ENCODE assay signal across 15 cellular contexts in the genomic region with DNA sequence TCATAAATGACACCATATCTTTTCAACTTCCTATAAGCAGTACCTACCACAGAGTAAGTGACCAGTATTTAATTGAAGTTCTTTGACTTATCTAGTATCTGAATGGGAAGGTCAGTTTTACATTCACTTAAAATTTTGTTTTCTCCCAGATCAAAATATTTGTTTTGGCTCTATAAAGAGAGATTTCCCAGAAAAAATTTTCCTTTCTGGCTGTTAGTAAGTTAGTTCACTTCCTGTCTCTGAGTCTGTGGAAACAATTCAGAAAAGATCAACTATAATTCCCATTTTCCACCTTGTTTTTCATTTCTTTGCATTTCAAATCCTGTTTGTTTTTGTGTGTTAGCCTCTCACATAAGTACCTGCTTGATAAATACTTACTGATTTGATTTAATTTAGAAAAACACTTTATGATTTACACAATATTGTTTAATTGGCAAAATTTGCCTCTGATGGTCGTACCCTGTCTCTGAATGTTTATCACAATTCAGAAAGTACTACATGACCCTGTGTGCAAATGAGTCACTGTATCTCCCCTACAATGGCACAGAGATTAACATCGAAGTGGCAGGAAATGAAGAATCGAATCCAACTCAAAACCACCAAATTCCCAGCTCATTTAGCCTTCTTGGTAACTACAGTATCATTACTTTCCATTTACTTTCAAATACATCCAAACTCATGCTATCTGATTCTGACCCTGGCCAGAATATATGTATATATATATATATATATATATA. TPM values are rescaled to one million over a fixed set of nuclear protein-coding genes. Genes with fewer than 3 reads are reported as not detected.
DNase-seq lines count a peak whose midpoint lies in the region; ATAC-seq, FAIRE-seq and TF ChIP-seq lines count a peak whose summit lies in the region.
"Had no signal": no experiment of that assay in that cellular context is flagged by ENCODE, and none has a peak within 500 bp of the region (broad histone marks: within the 10 kb centered on the region; RNA-seq: fewer than 3 reads in every experiment).

No MANE protein-coding gene starts in this region.

- peak overlapping the region; percentile 69 for H3K4me2 ChIP-seq in HepG2 (ENCODE audit: low read depth, low read length)
- H3K4me2 ChIP-seq: PC-9 had no signal

- peak overlapping the region; percentile 47 for H3K9ac ChIP-seq in HepG2 (ENCODE audit: insufficient read depth, low read depth, low read length)

- H3K9me3 ChIP-seq in HepG2 (ENCODE audit: low read length) (no peaks in the 10 kb centered on the region), small intestine (ENCODE audit: control insufficient read depth, low read depth) (no peaks in the 10 kb centered on the region)

- H3K36me3 ChIP-seq in HepG2 (replicated peaks in 1 of 2; ENCODE audit: control insufficient read depth in 1 of 2, insufficient read depth in 2 of 2, low read length in 2 of 2) (no peaks in the 10 kb centered on the region), small intestine (ENCODE audit: control insufficient read depth in 2 of 2, insufficient read depth in 2 of 2, low read length in 2 of 2) (no peaks in the 10 kb centered on the region)

- in situ Hi-C loops in HepG2 (cut with HindIII; ENCODE audit: extremely low pct_ligation_motif_present, low pct_unique_long_range_greater_than_20kb), result loop anchor here (25.0 kb wide), 1 partner anchor 477 kb away; no protein-coding TSS in a partner anchor

- WGBS in HepG2 (ENCODE audit: low lambda C conversion rate), result 13% methylated on average over 3 of the region's 3 CpGs
- WGBS in small intestine, 3 donors, result 21 to 39% (median 22%) methylated on average over 3 of the region's 3 CpGs

- no peak for TF ChIP-seq CTCF in HepG2 (CRISPR knock-in tag; IDR thresholded peaks at IDR 0.05)

- no peaks in the 10 kb centered on the region for H4K20me1 ChIP-seq in HepG2 (ENCODE audit: insufficient read depth, low read length)

- no peak for TF ChIP-seq RAD21 in HepG2 (CRISPR knock-in tag; IDR thresholded peaks at IDR 0.05)

- H2AFZ ChIP-seq in HepG2 (ENCODE audit: low read length), result peak overlapping the region; percentile 48
- H2AFZ ChIP-seq: PC-9 had no signal

- peak overlapping the region in 2 of 3 experiments; percentile 25 to 50; a peak in 3 of 6 replicates for H3K4me3 ChIP-seq in HepG2 (replicated peaks in 1 of 3; ENCODE audit: insufficient read depth in 1 of 3, low read depth in 2 of 3, low read length in 3 of 3)
- H3K4me3 ChIP-seq in small intestine (ENCODE audit: low read depth in 1 of 2, low read length in 2 of 2), result no peak overlapping the region
- H3K4me3 ChIP-seq: PC-9 had no signal

- TF ChIP-seq EP300 in HepG2 (IDR thresholded peaks at IDR 0.05; ENCODE audit: low read depth in 2 of 2, low read length in 2 of 2) (no peak), HepG2 (CRISPR knock-in tag; IDR thresholded peaks at IDR 0.05; ENCODE audit: borderline replicate concordance) (no peak)

- FAIRE-seq in H54 (lab: Jason Lieb, UNC), result peak; percentile 55
- FAIRE-seq in HepG2 (lab: Jason Lieb, UNC), result no peak
- peak; percentile 19 for FAIRE-seq in small intestine (lab: Jason Lieb, UNC)
- FAIRE-seq in GM12892 (lab: Jason Lieb, UNC), result no peak

- H3K27me3 ChIP-seq in HepG2 (ENCODE audit: control insufficient read depth in 1 of 2, insufficient read depth in 2 of 2, low read length in 2 of 2) (no peaks in the 10 kb centered on the region), small intestine (ENCODE audit: control insufficient read depth in 2 of 2, insufficient read depth in 2 of 2, low read length in 2 of 2) (no peaks in the 10 kb centered on the region)

- CTCF ChIA-PET in HepG2 (lab: Yijun Ruan, JAX; ENCODE audit: low intra/inter-chr PET ratio, low total read pairs), result no interaction called here

- H3K27ac ChIP-seq in HepG2 (ENCODE audit: extremely low read length, insufficient read depth, low read length), result peak overlapping the region; percentile 78
- peak overlapping the region in 1 of 2 donors; percentile 67 for H3K27ac ChIP-seq in small intestine (ENCODE audit: low read depth in 1 of 2, low read length in 1 of 2)
- H3K27ac ChIP-seq: PC-9 had no signal

- DNase-seq in H54 (ENCODE audit: insufficient read length, low spot score) (no peak), dermis blood vessel endothelial cell (peak; percentile 86), HepG2 (ENCODE audit: low spot score) (no peak), small intestine (no peak), SK-N-DZ (ENCODE audit: low spot score) (no peak), GM12892 (ENCODE audit: insufficient read length) (no peak), NCI-H1105 (lab: John Stamatoyannopoulos, UW) (no peak)
- DNase-seq: activated CD4-positive, alpha-beta T cell treated with anti-CD3 and anti-CD28 coated beads for 48 hours; NCI-H146; NCI-H524; PC-9; stimulated activated CD4-positive, alpha-beta T cell treated with anti-CD3 and anti-CD28 coated beads, Interleukin-1b, Interleukin-23, amount 100 ng/mL, for 48 hours; T-helper 2 cell had no signal

- H3K79me2 ChIP-seq in HepG2 (ENCODE audit: insufficient read depth, low read length), result no peaks in the 10 kb centered on the region

- no peak for TF ChIP-seq POLR2A in H54 (IDR thresholded peaks at IDR 0.05; ENCODE audit: low read depth, low read length)
- no peak for TF ChIP-seq POLR2A in HepG2 (IDR thresholded peaks at IDR 0.05; ENCODE audit: insufficient read depth in 1 of 2, low read depth in 2 of 2, low read length in 2 of 2)
- TF ChIP-seq POLR2A in GM12892 (IDR thresholded peaks at IDR 0.05; ENCODE audit: low read depth, low read length), result no peak

- intact Hi-C loops in HepG2 (cut with micrococcal nuclease; ENCODE audit: unreplicated experiment), result no loop called here

- H3K4me1 ChIP-seq in HepG2 (ENCODE audit: insufficient read depth, low read length) (peaks cover 68% of the 10 kb centered on the region), small intestine (ENCODE audit: control insufficient read depth in 2 of 2, insufficient read depth in 1 of 2, low read depth in 1 of 2, low read length in 1 of 2) (peaks cover 0 to 2% of the 10 kb centered on the region in 2 donors)

- ATAC-seq in HepG2, result no peak
- ATAC-seq in GM18858 (IDR thresholded peaks at IDR 0.05; ENCODE audit: unreplicated experiment), result no peak
- ATAC-seq: activated T-helper 17 cell treated with anti-CD3 and anti-CD28 coated beads, Interleukin-2, amount 50 U/mL, for 72 hours had no signal

- no TSS peak for BruUV-seq in HepG2 (replicated peaks; lab: Mats Ljungman, UMichigan)

- POLR2A ChIA-PET in HepG2 (lab: Yijun Ruan, JAX), result interaction anchor here (1.9 kb wide), 1 partner anchor 123 kb away, joined by 5 read pairs; a partner anchor contains a TSS

TF ChIP-seq in HepG2, 621 proteins besides CTCF, POLR2A, EP300 and RAD21:
- TF ChIP-seq SNAPC2 (CRISPR knock-in tag; IDR thresholded peaks at IDR 0.05) (no peak), FOSL2 (CRISPR knock-in tag; IDR thresholded peaks at IDR 0.05) (peak; percentile 19; the same call in 1 of the 2 replicates)

RNA-seq across cellular contexts. Expression of a gene that starts 15.4 kb away (rescaled TPM):
- total RNA-seq in dermis blood vessel endothelial cell (28.2 and 43.8 TPM in 2 replicates), HepG2 (2016; rRNA removed; fragmentation: Illumina TruSeq; extraction: Trizol) (57.8 and 82.8 TPM in 2 replicates)
- total RNA-seq in HepG2 (2016; cell fraction: cytosol; rRNA removed; fragmentation: Illumina TruSeq; extraction: Trizol; ENCODE audit: low read depth), result 50.9 and 51.4 TPM in 2 replicates
- 62.2 and 83.7 TPM in 2 replicates for total RNA-seq in HepG2 (2016; cell fraction: insoluble cytoplasmic fraction; rRNA removed; fragmentation: Illumina TruSeq; extraction: Trizol)
- 49.1 and 57.7 TPM in 2 replicates for total RNA-seq in HepG2 (2016; cell fraction: membrane; rRNA removed; fragmentation: Illumina TruSeq; extraction: Trizol)
- total RNA-seq in HepG2 (2016; cell fraction: nucleus; rRNA removed; fragmentation: Illumina TruSeq; extraction: Trizol), result 28.0 and 33.7 TPM in 2 replicates
- polyA plus RNA-seq in HepG2 (2011; rRNA removed) (33.6 and 49.4 TPM in 2 replicates), small intestine (10 to 100 TPM; 64.1 to 69.4 (median 69.1) TPM)
- 21.6 and 27.6 TPM in 2 replicates for polyA plus RNA-seq in HepG2 (2011; cell fraction: cytosol; rRNA removed)
- polyA plus RNA-seq in HepG2 (2011; cell fraction: nucleus; rRNA removed), result 8.4 and 10.6 TPM in 2 replicates
- polyA plus RNA-seq in HepG2 (2012), result 30.8 and 45.7 TPM in 2 replicates
- 27.1 and 27.6 TPM in 2 replicates for polyA plus RNA-seq in HepG2 (2016; cell fraction: cytosol; fragmentation: Illumina TruSeq; extraction: Trizol; ENCODE audit: low read depth)
- polyA plus RNA-seq in HepG2 (2016; cell fraction: insoluble cytoplasmic fraction; fragmentation: Illumina TruSeq; extraction: Trizol; ENCODE audit: low read depth), result 122 and 132 TPM in 2 replicates
- polyA plus RNA-seq in HepG2 (2016; cell fraction: membrane; fragmentation: Illumina TruSeq; extraction: Trizol; ENCODE audit: low read depth), result 34.6 and 41.1 TPM in 2 replicates
- 59.2 and 62.6 TPM in 2 replicates for polyA plus RNA-seq in HepG2 (2016; cell fraction: nucleus; fragmentation: Illumina TruSeq; extraction: Trizol; ENCODE audit: insufficient read depth, low read depth)
- polyA minus RNA-seq in HepG2 (2011; rRNA and poly(A)+ RNA removed; ENCODE audit: low replicate concordance), result 17.9 and 19.3 TPM in 2 replicates
- 12.6 and 15.2 TPM in 2 replicates for polyA minus RNA-seq in HepG2 (2011; cell fraction: cytosol; rRNA and poly(A)+ RNA removed)
- polyA minus RNA-seq in HepG2 (2011; cell fraction: nucleus; rRNA and poly(A)+ RNA removed), result 21.5 and 24.7 TPM in 2 replicates
- 41.1 and 51.3 TPM in 2 replicates for polyA plus RNA-seq in SK-N-DZ (2014; cell fraction: cytosol; rRNA removed)
- polyA plus RNA-seq in SK-N-DZ (2014; cell fraction: nucleus; rRNA removed), result 26.0 and 28.1 TPM in 2 replicates
- polyA plus RNA-seq in GM12892 (2012; ENCODE audit: missing spikeins), result 52.6 TPM

Comparison
In these comparisons a context has a peak if more than half of its experiments do, and no peak if none do; other contexts are left out.
1. H3K4me3 ChIP-seq: peak in HepG2 (2 of 3); none in small intestine (0 of 2).